In genomic region chr6:31901953-31902643, GRCh38 we compare ENCODE assay signal across 8 cellular contexts. TPM values are rescaled to one million over a fixed set of nuclear protein-coding genes. Genes with fewer than 3 reads are reported as not detected.
DNase-seq lines count a peak whose midpoint lies in the region; ATAC-seq, FAIRE-seq and TF ChIP-seq lines count a peak whose summit lies in the region.

ZBTB12 (minus strand) TSS chr6:31902086; CDS start chr6:31901305, 781 bp downstream.

- ATAC-seq in HG03280 (IDR thresholded peaks at IDR 0.05; ENCODE audit: unreplicated experiment): peak; percentile 54

- H3K36me3 ChIP-seq in kidney (ENCODE audit: control insufficient read depth in 1 of 2, insufficient read depth in 2 of 2, low read length in 2 of 2): no peaks in the 10 kb centered on the region

- H3K9me3 ChIP-seq in kidney (ENCODE audit: control insufficient read depth in 1 of 2, low read length in 2 of 2): no peaks in the 10 kb centered on the region

- DNase-seq in NCI-H460 (ENCODE audit: extremely low read depth, low read depth) (peak; percentile 87), cerebellar nuclear complex (lab: John Stamatoyannopoulos, UW) (peak; percentile 79 to 84), kidney (peak; percentile 97), cortex of kidney (lab: John Stamatoyannopoulos, UW) (no peak)
- DNase-seq in activated CD4-positive, alpha-beta T cell treated with anti-CD3 and anti-CD28 coated beads for 24 hours (ENCODE audit: low read depth in 2 of 2): peak; percentile 74 to 80
- peak; percentile 83 for DNase-seq in stimulated activated CD4-positive, alpha-beta T cell treated with anti-CD3 and anti-CD28 coated beads, Interleukin-12 subunit alpha, Interleukin-12 subunit beta, amount 100 ng/mL, for 4 hours

- H3K27ac ChIP-seq in kidney (ENCODE audit: low read depth in 2 of 2, low read length in 2 of 2): peak within 1 kb of the TSS; percentile 82 to 91

- peak within 1 kb of the TSS; percentile 58 for H3K4me3 ChIP-seq in GM12875 (ENCODE audit: low read depth, low read length)
- H3K4me3 ChIP-seq in kidney (ENCODE audit: low read length in 2 of 2): peak within 1 kb of the TSS; percentile 60 to 87

- intact Hi-C loops in kidney (cut with DNase I): no loop called here

- peak within 1 kb of the TSS; percentile 14 to 81 for H3K9ac ChIP-seq in kidney (ENCODE audit: low read length in 2 of 2)

- H3K4me1 ChIP-seq in kidney (ENCODE audit: control insufficient read depth in 1 of 2, insufficient read depth in 1 of 2, low read depth in 1 of 2, low read length in 2 of 2): peaks cover 13 to 17% of the 10 kb centered on the region in 2 donors

- no peak for TF ChIP-seq CTCF in GM12875 (IDR thresholded peaks at IDR 0.05; ENCODE audit: borderline replicate concordance, insufficient read depth, low read depth, low read length)
- TF ChIP-seq CTCF in kidney (IDR thresholded peaks at IDR 0.05; ENCODE audit: borderline replicate concordance, extremely low read depth, insufficient read depth): no peak

- no peak for FAIRE-seq in kidney (lab: Jason Lieb, UNC)

RNA-seq across cellular contexts. Expression of gene ZBTB12, which starts in this region (rescaled TPM):
- 1.8 and 2.8 TPM in 2 replicates for total RNA-seq in NCI-H460 (2014; rRNA removed; shearing (Covaris generic))
- 0.35 and 0.36 TPM in 2 replicates for polyA plus RNA-seq in NCI-H460 (2014; cell fraction: nucleus; rRNA removed)
- total RNA-seq in kidney: 3.4 TPM
- polyA plus RNA-seq in kidney (ENCODE audit: insufficient read depth, low read depth, low replicate concordance): 2.5 TPM
